In genomic region chr1:89850844-89851410, GRCh38 we compare ENCODE assay signal across 17 cellular contexts.
"Had no signal": no experiment of that assay in that cellular context is flagged by ENCODE, and none has a peak within 500 bp of the region (broad histone marks: within the 10 kb centered on the region; RNA-seq: fewer than 3 reads in every experiment).

No MANE protein-coding gene starts in this region.

- H3K9me3 Mint-ChIP-seq: activated naive CD4-positive, alpha-beta T cell treated with anti-CD3 and anti-CD28 coated beads, Interleukin-2, amount 50 U/mL, for 24 hours; brain; naive B cell; stimulated activated effector memory CD8-positive, alpha-beta T cell treated with anti-CD3 and anti-CD28 coated beads, Interleukin-12 subunit alpha, Interleukin-12 subunit beta, amount 100 ng/mL, for 72 hours had no signal

- ATAC-seq: gastroesophageal sphincter; heart right ventricle; stimulated activated effector memory CD8-positive, alpha-beta T cell treated with anti-CD3 and anti-CD28 coated beads, Interleukin-12 subunit alpha, Interleukin-12 subunit beta, amount 100 ng/mL, for 72 hours had no signal

- H3K27me3 Mint-ChIP-seq: activated naive CD4-positive, alpha-beta T cell treated with anti-CD3 and anti-CD28 coated beads, Interleukin-2, amount 50 U/mL, for 24 hours; brain; naive B cell had no signal

- H3K27ac ChIP-seq: coronary artery, gastroesophageal sphincter, heart right ventricle, left ventricle myocardium inferior, ovary, VCaP had no signal

- DNase-seq: activated CD4-positive, alpha-beta T cell treated with anti-CD3 and anti-CD28 coated beads, Interleukin-2, amount 50 U/mL, for 48 hours; amniotic stem cell; central memory CD4-positive, alpha-beta T cell; effector CD4-positive, alpha-beta T cell; heart right ventricle; left ventricle myocardium inferior; naive B cell; ovary; stimulated activated CD4-positive, alpha-beta T cell treated with anti-CD3 and anti-CD28 coated beads, Interleukin-12 subunit alpha, Interleukin-12 subunit beta, amount 100 ng/mL, for 4 hours; stimulated activated CD4-positive, alpha-beta T cell treated with anti-CD3 and anti-CD28 coated beads, Interleukin-2, amount 100 ng/mL, for 24 hours; T-helper 1 cell had no signal

- H3K27ac Mint-ChIP-seq: activated naive CD4-positive, alpha-beta T cell treated with anti-CD3 and anti-CD28 coated beads, Interleukin-2, amount 50 U/mL, for 24 hours; brain; naive B cell; stimulated activated effector memory CD8-positive, alpha-beta T cell treated with anti-CD3 and anti-CD28 coated beads, Interleukin-12 subunit alpha, Interleukin-12 subunit beta, amount 100 ng/mL, for 72 hours had no signal

- H3K27me3 ChIP-seq: gastroesophageal sphincter, heart right ventricle, ovary had no signal

- H3K9me3 ChIP-seq: gastroesophageal sphincter, heart right ventricle, left ventricle myocardium inferior, ovary had no signal

- H3K4me3 Mint-ChIP-seq: naive B cell; stimulated activated effector memory CD8-positive, alpha-beta T cell treated with anti-CD3 and anti-CD28 coated beads, Interleukin-12 subunit alpha, Interleukin-12 subunit beta, amount 100 ng/mL, for 72 hours had no signal
